In genomic region chr11:67266424-67267187, GRCh38 we compare ENCODE assay signal across 8 cellular contexts. TPM values are rescaled to one million over a fixed set of nuclear protein-coding genes. Genes with fewer than 3 reads are reported as not detected.
A peak's percentile ranks its signal among the peaks of the same experiment; 100 is the strongest.
DNase-seq lines count a peak whose midpoint lies in the region; ATAC-seq and TF ChIP-seq lines count a peak whose summit lies in the region.

TSS of gene GRK2 (plus strand) at chr11:67266473. CDS start at chr11:67266700, 227 bp downstream.

- H3K79me2 ChIP-seq in neural cell (replicated peaks; ENCODE audit: insufficient read depth, low read length) = peaks cover 32% of the 10 kb centered on the region

- H3K27me3 ChIP-seq in BLaER1 (peaks cover 7% of the 10 kb centered on the region), neural cell (ENCODE audit: insufficient read depth, low read depth, low read length) (no peaks in the 10 kb centered on the region)

- H2AFZ ChIP-seq in neural cell (ENCODE audit: low read depth, low read length) = peak within 1 kb of the TSS; percentile 9

- H3K4me3 Mint-ChIP-seq in activated CD8-positive, alpha-beta T cell treated with anti-CD3 and anti-CD28 coated beads, Interleukin-2, amount 10 ng/mL, durations not matched to agents 7 days and 5 days = peak within 1 kb of the TSS; percentile 98

- CTCF ChIA-PET in activated CD8-positive, alpha-beta T cell treated with anti-CD3 and anti-CD28 coated beads, Interleukin-2, amount 10 ng/mL, durations not matched to agents 7 days and 5 days (lab: Charles Lee) = interaction anchor here (0.9 to 7.4 kb wide), 10 partner anchors 10 to 143 kb away, joined by 3 to 60 read pairs (median 6); partner anchors contain the start of gene ANKRD13D

- H4K20me1 ChIP-seq in BLaER1 = peaks cover 18% of the 10 kb centered on the region
- no peaks in the 10 kb centered on the region for H4K20me1 ChIP-seq in neural cell (ENCODE audit: insufficient read depth)

- H3K9ac ChIP-seq in BLaER1 (peak within 1 kb of the TSS; percentile 100), neural cell (ENCODE audit: low read length) (peak within 1 kb of the TSS; percentile 76)

- DNase-seq in NCI-H1092 (lab: John Stamatoyannopoulos, UW) (peak; percentile 33), fibroblast of villous mesenchyme (ENCODE audit: low read depth) (peak; percentile 44), cerebellar nuclear complex (lab: John Stamatoyannopoulos, UW) (no peak), NCI-H2081 treated with DMSO at 0.1 percent for 48 hours (lab: John Stamatoyannopoulos, UW) (no peak)
- peak; percentile 57 for DNase-seq in activated CD8-positive, alpha-beta T cell treated with anti-CD3 and anti-CD28 coated beads, Interleukin-2, amount 10 ng/mL, durations not matched to agents 7 days and 5 days

- H3F3A ChIP-seq in neural cell (ENCODE audit: insufficient read depth, low read length, poor library complexity, severe bottlenecking) = no peaks in the 10 kb centered on the region

- H3K36me3 Mint-ChIP-seq in activated CD8-positive, alpha-beta T cell treated with anti-CD3 and anti-CD28 coated beads, Interleukin-2, amount 10 ng/mL, durations not matched to agents 7 days and 5 days (ENCODE audit: low read depth) = peaks cover 47% of the 10 kb centered on the region

- H3K9me3 ChIP-seq in BLaER1 = no peaks in the 10 kb centered on the region
- no peaks in the 10 kb centered on the region for H3K9me3 ChIP-seq in neural cell (ENCODE audit: low read length)

- peaks cover 40% of the 10 kb centered on the region for H3K36me3 ChIP-seq in BLaER1
- H3K36me3 ChIP-seq in neural cell (ENCODE audit: insufficient read depth, low read length) = no peaks in the 10 kb centered on the region

- H3K27ac ChIP-seq in BLaER1 = peak within 1 kb of the TSS; percentile 100
- H3K27ac ChIP-seq in neural cell (ENCODE audit: low read length) = peak within 1 kb of the TSS; percentile 28

- H3K4me1 ChIP-seq in BLaER1 = peaks cover 76% of the 10 kb centered on the region

- H3K27ac Mint-ChIP-seq in activated CD8-positive, alpha-beta T cell treated with anti-CD3 and anti-CD28 coated beads, Interleukin-2, amount 10 ng/mL, durations not matched to agents 7 days and 5 days = peak within 1 kb of the TSS; percentile 99

- H3K9me3 Mint-ChIP-seq in activated CD8-positive, alpha-beta T cell treated with anti-CD3 and anti-CD28 coated beads, Interleukin-2, amount 10 ng/mL, durations not matched to agents 7 days and 5 days (ENCODE audit: insufficient read depth) = no peaks in the 10 kb centered on the region

- H3K4me2 ChIP-seq in BLaER1 (peak within 1 kb of the TSS; percentile 99), neural cell (ENCODE audit: low read length) (peak within 1 kb of the TSS; percentile 80)

- no peaks in the 10 kb centered on the region for H3K27me3 Mint-ChIP-seq in activated CD8-positive, alpha-beta T cell treated with anti-CD3 and anti-CD28 coated beads, Interleukin-2, amount 10 ng/mL, durations not matched to agents 7 days and 5 days (ENCODE audit: low read depth)

- peak; percentile 21 for ATAC-seq in activated CD8-positive, alpha-beta T cell treated with anti-CD3 and anti-CD28 coated beads, Interleukin-2, amount 10 ng/mL, durations not matched to agents 7 days and 5 days

- TF ChIP-seq CTCF in fibroblast of villous mesenchyme (IDR thresholded peaks at IDR 0.05; ENCODE audit: insufficient read depth, low read depth, low read length) (no peak), neural cell (IDR thresholded peaks at IDR 0.05; ENCODE audit: poor library complexity, severe bottlenecking) (no peak)

- TF ChIP-seq POLR2A in GM19099 (IDR thresholded peaks at IDR 0.05; ENCODE audit: extremely low read depth, insufficient read length, low read depth) = peak; percentile 57

- POLR2A ChIA-PET in activated CD8-positive, alpha-beta T cell treated with anti-CD3 and anti-CD28 coated beads, Interleukin-2, amount 10 ng/mL, durations not matched to agents 7 days and 5 days (lab: Charles Lee) = interaction anchor here (0.6 to 8.1 kb wide), 7 partner anchors 10 to 86 kb away, joined by 3 to 201 read pairs (median 16); partner anchors contain the start of genes ANKRD13D and POLD4

- no peaks in the 10 kb centered on the region for H3K9me2 ChIP-seq in neural cell (ENCODE audit: insufficient read depth, low read length)

- peaks cover 74% of the 10 kb centered on the region for H3K4me1 Mint-ChIP-seq in activated CD8-positive, alpha-beta T cell treated with anti-CD3 and anti-CD28 coated beads, Interleukin-2, amount 10 ng/mL, durations not matched to agents 7 days and 5 days (ENCODE audit: low read depth)

- no peak for TF ChIP-seq EP300 in neural cell (conservative IDR thresholded peaks at IDR 0.05; ENCODE audit: poor library complexity, severe bottlenecking)

- TF ChIP-seq RAD21 in neural cell (conservative IDR thresholded peaks at IDR 0.05) = no peak

- H3K4me3 ChIP-seq in BLaER1 (peak within 1 kb of the TSS; percentile 99), fibroblast of villous mesenchyme (ENCODE audit: low read depth, low read length) (peak within 1 kb of the TSS; percentile 85), neural cell (ENCODE audit: low read length) (peak within 1 kb of the TSS; percentile 93)

TF ChIP-seq in neural cell, 6 proteins besides CTCF, POLR2A, EP300 and RAD21:
- TF ChIP-seq MXI1 (conservative IDR thresholded peaks at IDR 0.05; ENCODE audit: poor library complexity, severe bottlenecking) = peak; percentile 40
- TF ChIP-seq REST (IDR thresholded peaks at IDR 0.05; ENCODE audit: borderline replicate concordance) = no peak
- no peak for TF ChIP-seq POLR2AphosphoS5 (IDR thresholded peaks at IDR 0.05)
- TF ChIP-seq EZH2 (IDR thresholded peaks at IDR 0.05; ENCODE audit: borderline replicate concordance, insufficient read depth, low read length, poor library complexity, severe bottlenecking) = no peak

RNA-seq across cellular contexts. Expression of gene GRK2, which starts in this region (rescaled TPM):
- total RNA-seq in activated CD8-positive, alpha-beta T cell treated with anti-CD3 and anti-CD28 coated beads, Interleukin-2, amount 10 ng/mL, durations not matched to agents 7 days and 5 days = 100 to 1,000 TPM; 338 to 348 TPM
- total RNA-seq in fibroblast of villous mesenchyme = 24.5 and 33.2 TPM in 2 replicates
- polyA plus RNA-seq in neural cell = 47.3 and 59.1 TPM in 2 replicates
- polyA minus RNA-seq in neural cell = 60.9 and 68.9 TPM in 2 replicates

Comparison
In these comparisons a context has a peak if more than half of its experiments do, and no peak if none do; other contexts are left out.
1. DNase-seq: peak in NCI-H1092 (single experiment), activated CD8-positive, alpha-beta T cell treated with anti-CD3 and anti-CD28 coated beads, Interleukin-2, amount 10 ng/mL, durations not matched to agents 7 days and 5 days (single experiment) and fibroblast of villous mesenchyme (single experiment); none in cerebellar nuclear complex (0 of 2) and NCI-H2081 treated with DMSO at 0.1 percent for 48 hours (single experiment).
2. Peak in every context shown above with its lines, with median percentiles within 50 percentile points of each other: H3K4me3 ChIP-seq.